In the genomic region with DNA sequence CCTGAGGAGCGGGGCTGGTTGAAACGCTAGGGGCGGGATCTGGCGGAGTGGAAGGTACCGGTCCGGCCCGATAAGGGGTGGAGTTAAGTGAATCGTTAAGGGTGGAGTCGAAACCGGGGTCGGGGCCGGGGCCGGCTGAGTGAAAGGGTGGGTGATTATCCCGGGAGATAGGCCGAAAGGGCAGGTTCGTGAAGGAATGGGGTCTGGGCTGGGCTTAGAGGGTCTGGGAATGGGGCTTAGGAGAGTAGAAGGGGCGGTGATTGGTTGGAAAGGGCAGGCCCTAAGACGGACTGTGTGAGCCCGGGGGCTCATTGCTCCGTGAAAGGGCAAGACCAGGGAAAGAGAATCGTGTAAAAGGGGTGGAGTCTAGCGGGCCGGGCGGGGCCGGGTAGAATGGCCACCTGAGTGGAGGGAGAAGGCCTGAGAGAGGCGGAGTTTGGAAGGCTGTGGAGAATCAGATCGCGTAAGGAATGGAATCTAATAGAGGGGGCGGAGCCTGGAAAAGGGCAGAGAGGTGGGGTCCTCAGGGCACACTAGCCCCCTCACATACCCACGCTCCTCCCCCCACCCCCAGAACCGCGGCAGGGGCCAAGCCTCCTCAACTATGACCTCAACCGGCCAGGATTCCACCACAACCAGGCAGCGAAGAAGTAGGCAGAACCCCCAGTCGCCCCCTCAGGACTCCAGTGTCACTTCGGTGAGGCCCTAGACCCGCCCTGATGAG, we compare ENCODE assay signal across 8 cellular contexts. TPM values are rescaled to one million over a fixed set of nuclear protein-coding genes. Genes with fewer than 3 reads are reported as not detected.
A peak's percentile ranks its signal among the peaks of the same experiment; 100 is the strongest.
DNase-seq lines count a peak whose midpoint lies in the region; ATAC-seq and TF ChIP-seq lines count a peak whose summit lies in the region.

No MANE protein-coding gene starts in this region.

- H3K36me3 Mint-ChIP-seq in nephron (ENCODE audit: low read depth): peaks cover 26% of the 10 kb centered on the region

- no peaks in the 10 kb centered on the region for H3K79me2 ChIP-seq in OCI-LY1 (ENCODE audit: insufficient read depth, low read length)

- no peaks in the 10 kb centered on the region for H3K27me3 Mint-ChIP-seq in nephron (ENCODE audit: low read depth)

- H3K4me1 ChIP-seq in HUES64 (ENCODE audit: insufficient read depth, low read length): no peaks in the 10 kb centered on the region
- H3K4me1 ChIP-seq in OCI-LY1 (ENCODE audit: insufficient read depth, low read length, severe bottlenecking): peaks cover 15% of the 10 kb centered on the region
- H3K4me1 ChIP-seq in suprapubic skin: peaks cover 8% of the 10 kb centered on the region

- H3K9me2 ChIP-seq in OCI-LY1 (ENCODE audit: low read depth, low read length): no peaks in the 10 kb centered on the region

- WGBS in HUES64: under 1% methylated on average over 32 of the region's 37 CpGs
- WGBS in suprapubic skin: 42% methylated on average over 35 of the region's 37 CpGs

- H3K9ac ChIP-seq in HUES64 (ENCODE audit: low read depth, low read length) (peak overlapping the region; percentile 90), OCI-LY1 (ENCODE audit: low read length) (peak overlapping the region; percentile 73)

- H3K27ac ChIP-seq in HUES64 (ENCODE audit: low read depth, low read length) (peak overlapping the region; percentile 96), OCI-LY1 (ENCODE audit: low read depth, low read length, poor library complexity, severe bottlenecking) (peak overlapping the region; percentile 81), suprapubic skin (peak overlapping the region; percentile 94)

- H3K36me3 ChIP-seq in HUES64 (ENCODE audit: insufficient read depth, low read length) (peaks cover 30% of the 10 kb centered on the region), OCI-LY1 (ENCODE audit: insufficient read depth, low read length) (no peaks in the 10 kb centered on the region), suprapubic skin (peaks cover 6% of the 10 kb centered on the region)

- peaks cover 10% of the 10 kb centered on the region for H3K4me1 Mint-ChIP-seq in nephron

- H3K4me3 Mint-ChIP-seq in nephron: peak overlapping the region; percentile 93 to 99 (median 97)

- peak in 1 of 2 donors; percentile 35 for TF ChIP-seq POLR2A in suprapubic skin (IDR thresholded peaks at IDR 0.05)

- no peaks in the 10 kb centered on the region for H3K9me3 ChIP-seq in HUES64 (ENCODE audit: insufficient read depth, low read depth, low read length)
- no peaks in the 10 kb centered on the region for H3K9me3 ChIP-seq in OCI-LY1 (ENCODE audit: low read length)
- H3K9me3 ChIP-seq in suprapubic skin: no peaks in the 10 kb centered on the region

- TF ChIP-seq EP300 in suprapubic skin (IDR thresholded peaks at IDR 0.05): no peak

- H2AFZ ChIP-seq in OCI-LY1 (ENCODE audit: low read length): no peak overlapping the region

- peak; percentile 34 for ATAC-seq in GM21526 (IDR thresholded peaks at IDR 0.05; ENCODE audit: low FRiP score, unreplicated experiment)

- H3K4me3 ChIP-seq in HUES64 (ENCODE audit: low read length) (peak overlapping the region; percentile 83), OCI-LY1 (ENCODE audit: low read depth, low read length, poor library complexity, severe bottlenecking) (peak overlapping the region; percentile 63), fibroblast of mammary gland (ENCODE audit: control insufficient read depth, low read depth, low read length) (peak overlapping the region; percentile 74), suprapubic skin (peak overlapping the region; percentile 57)

- H3K9me3 Mint-ChIP-seq in nephron: peaks cover 23% of the 10 kb centered on the region

- peak overlapping the region; percentile 71 for H3K4me2 ChIP-seq in OCI-LY1 (ENCODE audit: low read length)

- peak overlapping the region; percentile 98 to 100 (median 98) for H3K27ac Mint-ChIP-seq in nephron

- no peaks in the 10 kb centered on the region for H3K27me3 ChIP-seq in HUES64 (ENCODE audit: insufficient read depth, low read length)
- no peaks in the 10 kb centered on the region for H3K27me3 ChIP-seq in OCI-LY1 (ENCODE audit: insufficient read depth, low read length)
- no peaks in the 10 kb centered on the region for H3K27me3 ChIP-seq in suprapubic skin

- DNase-seq in DMS79 treated with DMSO at 0.1 percent for 48 hours (lab: John Stamatoyannopoulos, UW) (peak; percentile 63), activated T-helper 1 cell treated with Interleukin-2 at 50 U/mL for 16 hours (ENCODE audit: low read depth) (peak; percentile 23), fibroblast of mammary gland (ENCODE audit: low read depth) (peak; percentile 75), suprapubic skin (ENCODE audit: low spot score in 2 of 2) (peak; percentile 91 to 92)

- H3F3A ChIP-seq in OCI-LY1 (ENCODE audit: insufficient read depth, low read length): no peaks in the 10 kb centered on the region

- TF ChIP-seq CTCF in OCI-LY1 (IDR thresholded peaks at IDR 0.05; ENCODE audit: low read length): no peak
- TF ChIP-seq CTCF in fibroblast of mammary gland (conservative IDR thresholded peaks at IDR 0.05; ENCODE audit: control insufficient read depth, insufficient read depth, low read depth, low read length): no peak
- no peak for TF ChIP-seq CTCF in nephron (IDR thresholded peaks at IDR 0.05; ENCODE audit: unreplicated experiment in 3 of 3)
- TF ChIP-seq CTCF in suprapubic skin (IDR thresholded peaks at IDR 0.05): no peak

- H4K20me1 ChIP-seq in OCI-LY1 (ENCODE audit: insufficient read depth, low read length): no peaks in the 10 kb centered on the region

RNA-seq across cellular contexts. Expression of gene HDAC6, which starts 0.4 kb away (rescaled TPM):
- 41.8 TPM for polyA plus RNA-seq in HUES64 (2013, experiment 1 of 2)
- polyA plus RNA-seq in HUES64 (2013, experiment 2 of 2): 45.6 TPM
- total RNA-seq in suprapubic skin: 100 to 1,000 TPM in 1 of 4 donors, 10 to 100 TPM in 3; 67.3 to 129 (median 93.2) TPM

RNA-seq across cellular contexts. Expression of gene GATA1, which starts 15.9 kb away (rescaled TPM):
- not detected for polyA plus RNA-seq in HUES64 (2013, experiment 1 of 2)
- polyA plus RNA-seq in HUES64 (2013, experiment 2 of 2): not detected
- not detected for total RNA-seq in suprapubic skin

RNA-seq across cellular contexts. Expression of gene ERAS, which starts 24.1 kb away (rescaled TPM):
- polyA plus RNA-seq in HUES64 (2013, experiment 1 of 2): not detected
- not detected for polyA plus RNA-seq in HUES64 (2013, experiment 2 of 2)
- not detected for total RNA-seq in suprapubic skin

RNA-seq across cellular contexts. Expression of gene PCSK1N, which starts 33.2 kb away (rescaled TPM):
- 3.6 TPM for polyA plus RNA-seq in HUES64 (2013, experiment 1 of 2)
- polyA plus RNA-seq in HUES64 (2013, experiment 2 of 2): 3.9 TPM
- 1 to 10 TPM; 1.5 to 9.0 (median 2.4) TPM for total RNA-seq in suprapubic skin

RNA-seq across cellular contexts. Expression of gene GLOD5, which starts 40.7 kb away (rescaled TPM):
- not detected for polyA plus RNA-seq in HUES64 (2013, experiment 1 of 2)
- not detected for polyA plus RNA-seq in HUES64 (2013, experiment 2 of 2)
- total RNA-seq in suprapubic skin: not detected

Comparison
In these comparisons a context has a peak if more than half of its experiments do, and no peak if none do; other contexts are left out.
1. Peak in every context shown above with its lines: DNase-seq, ATAC-seq, H3K4me3 ChIP-seq and H3K27ac ChIP-seq.
2. DNase-seq: peak in every context shown above with its lines; median percentile 92 in suprapubic skin; 75 in fibroblast of mammary gland; 63 in DMS79 treated with DMSO at 0.1 percent for 48 hours; 23 in activated T-helper 1 cell treated with Interleukin-2 at 50 U/mL for 16 hours.